ENCODE assay signal across 7 cellular contexts in genomic region chr5:147391781-147392180, GRCh38.
A peak's percentile ranks its signal among the peaks of the same experiment; 100 is the strongest.
DNase-seq lines count a peak whose midpoint lies in the region; ATAC-seq and TF ChIP-seq lines count a peak whose summit lies in the region.

No MANE protein-coding gene starts in this region.

- H3K36me3 ChIP-seq in GM23248 (ENCODE audit: low read depth): no peaks in the 10 kb centered on the region
- peaks cover 24 to 52% (median 41%) of the 10 kb centered on the region in 3 donors for H3K36me3 ChIP-seq in tibial artery

- no peak overlapping the region for H2AFZ ChIP-seq in GM23248

- POLR2A ChIA-PET in naive thymus-derived CD8-positive, alpha-beta T cell (lab: Charles Lee): no interaction called here

- H3K9me2 ChIP-seq in GM23248 (ENCODE audit: insufficient read depth): no peaks in the 10 kb centered on the region

- H3K27me3 ChIP-seq in GM23248 (replicated peaks; ENCODE audit: insufficient read depth) (no peaks in the 10 kb centered on the region), tibial artery (no peaks in the 10 kb centered on the region)

- H3K9me3 Mint-ChIP-seq in naive thymus-derived CD8-positive, alpha-beta T cell: no peaks in the 10 kb centered on the region

- in situ Hi-C loops in GM13977 (cut with MboI; ENCODE audit: low pct_unique_long_range_greater_than_20kb, low sequenced_read_pairs, unreplicated experiment): no loop called here
- in situ Hi-C loops in GM23248 (cut with MboI): loop anchor here (10.0 kb wide), 1 partner anchor 163 kb away; no protein-coding TSS in a partner anchor

- no peaks in the 10 kb centered on the region for H3K9me3 ChIP-seq in GM23248 (ENCODE audit: low read depth)
- no peaks in the 10 kb centered on the region for H3K9me3 ChIP-seq in tibial artery

- peaks cover 3% of the 10 kb centered on the region for H3F3A ChIP-seq in GM23248 (ENCODE audit: insufficient read depth)

- no peaks in the 10 kb centered on the region for H4K20me1 ChIP-seq in GM23248 (ENCODE audit: insufficient read depth)

- no peaks in the 10 kb centered on the region for H3K79me2 ChIP-seq in GM23248 (ENCODE audit: insufficient read depth)

- no peaks in the 10 kb centered on the region for H3K4me1 Mint-ChIP-seq in naive thymus-derived CD8-positive, alpha-beta T cell

- H3K4me1 ChIP-seq in GM23248 (ENCODE audit: insufficient read depth) (no peaks in the 10 kb centered on the region), tibial artery (no peaks in the 10 kb centered on the region)

- H3K4me3 Mint-ChIP-seq in naive thymus-derived CD8-positive, alpha-beta T cell: no peak overlapping the region

- H3K36me3 Mint-ChIP-seq in naive thymus-derived CD8-positive, alpha-beta T cell: no peaks in the 10 kb centered on the region

- WGBS in GM23248 (ENCODE audit: low coverage in 1 of 2, low lambda C conversion rate in 2 of 2, missing lambda C conversion rate in 2 of 2), 2 experiments: 40 to 47% methylated on average over 5 of the region's 5 CpGs

- H3K27me3 Mint-ChIP-seq in naive thymus-derived CD8-positive, alpha-beta T cell: peaks cover 2 to 17% (median 9%) of the 10 kb centered on the region in 5 donors

- TF ChIP-seq CTCF in GM13977 (IDR thresholded peaks at IDR 0.05; ENCODE audit: extremely low read depth, insufficient read depth, missing control alignments) (peak; percentile 27), WI38 (IDR thresholded peaks at IDR 0.05; ENCODE audit: low read depth, low read length) (peak; percentile 65), tibial artery (IDR thresholded peaks at IDR 0.05) (peak; percentile 58 to 63)

- ATAC-seq in naive thymus-derived CD8-positive, alpha-beta T cell: no peak

- no peak overlapping the region for H3K4me2 ChIP-seq in GM23248 (ENCODE audit: unreplicated experiment)

- no peak overlapping the region for H3K9ac ChIP-seq in GM23248

- H3K27ac ChIP-seq in GM23248 (no peak overlapping the region), tibial artery (peak overlapping the region in 1 of 2 donors; percentile 31)

- H3K27ac Mint-ChIP-seq in naive thymus-derived CD8-positive, alpha-beta T cell: no peak overlapping the region

- intact Hi-C loops in tibial artery (cut with DNase I; ENCODE audit: low total_unique reads): loop anchor here (5.0 to 10.0 kb wide), 2 partner anchors 157 to 181 kb away; partner anchors contain the start of gene STK32A

- H3K4me3 ChIP-seq in GM23248 (no peak overlapping the region), WI38 (ENCODE audit: low read depth, low read length) (no peak overlapping the region), tibial artery (no peak overlapping the region)

- DNase-seq in GM13977 (ENCODE audit: low spot score) (peak; percentile 34), GM23248 (peak; percentile 94), HUDEP-2 (lab: John Stamatoyannopoulos, UW; ENCODE audit: unreplicated experiment in 76 of 76) (peak in 54 of 76 experiments; percentile 4 to 84 (median 38)), hepatic stellate cell (ENCODE audit: low spot score) (peak; percentile 63), tibial artery (peak; percentile 77 to 79)
- no peak for DNase-seq in naive thymus-derived CD8-positive, alpha-beta T cell

Comparison
In these comparisons a context has a peak if more than half of its experiments do, and no peak if none do; other contexts are left out.
1. DNase-seq: peak in GM13977 (single experiment), GM23248 (single experiment), HUDEP-2 (54 of 76), hepatic stellate cell (single experiment) and tibial artery (2 of 2); none in naive thymus-derived CD8-positive, alpha-beta T cell (0 of 10).
2. Peak in every context shown above with its lines, with median percentiles within 50 percentile points of each other: CTCF ChIP-seq.